13 cellular contexts compared by ENCODE assay signal in genomic region chr19:43781630-43782310, GRCh38. TPM values are rescaled to one million over a fixed set of nuclear protein-coding genes. Genes with fewer than 3 reads are reported as not detected.
DNase-seq lines count a peak whose midpoint lies in the region; TF ChIP-seq lines count a peak whose summit lies in the region.
"Had no signal": no experiment of that assay in that cellular context is flagged by ENCODE, and none has a peak within 500 bp of the region (broad histone marks: within the 10 kb centered on the region; RNA-seq: fewer than 3 reads in every experiment).

No MANE protein-coding gene starts in this region.

- H3K27me3 ChIP-seq in OCI-LY3 (ENCODE audit: low read depth, low read length) (no peaks in the 10 kb centered on the region), neural progenitor cell (peaks cover 6% of the 10 kb centered on the region), vagina (no peaks in the 10 kb centered on the region)

- peaks cover 6% of the 10 kb centered on the region for H3F3A ChIP-seq in neural progenitor cell (ENCODE audit: low read depth)

- H4K20me1 ChIP-seq in OCI-LY3 (ENCODE audit: insufficient read depth, low read length), result peaks cover 29% of the 10 kb centered on the region
- no peaks in the 10 kb centered on the region for H4K20me1 ChIP-seq in neural progenitor cell (ENCODE audit: low read depth)

- H3K36me3 ChIP-seq in OCI-LY3 (replicated peaks; ENCODE audit: low read depth, low read length) (peaks cover 20% of the 10 kb centered on the region), neural progenitor cell (no peaks in the 10 kb centered on the region), vagina (no peaks in the 10 kb centered on the region)

- DNase-seq in GM12864 (ENCODE audit: low read depth), result no peak
- DNase-seq in neural progenitor cell (ENCODE audit: low spot score), result no peak
- DNase-seq in middle frontal gyrus (ENCODE audit: extremely low spot score, low spot score), result no peak
- no peak for DNase-seq in NCI-H2081 treated with DMSO at 0.1 percent for 48 hours (lab: John Stamatoyannopoulos, UW)
- DNase-seq in vagina (ENCODE audit: extremely low spot score in 2 of 2), result no peak
- DNase-seq in amniotic stem cell (lab: John Stamatoyannopoulos, UW), result no peak
- DNase-seq: DND-41, kidney, NCI-H1092, NCI-H526 had no signal

- H3K4me1 ChIP-seq in OCI-LY3 (ENCODE audit: low read length), result peaks cover 66% of the 10 kb centered on the region
- H3K4me1 ChIP-seq in neural progenitor cell, result peaks cover 8% of the 10 kb centered on the region
- peaks cover 61% of the 10 kb centered on the region for H3K4me1 ChIP-seq in vagina

- peak overlapping the region; percentile 95 for H3K27ac Mint-ChIP-seq in activated naive CD4-positive, alpha-beta T cell treated with anti-CD3 and anti-CD28 coated beads, Interleukin-2, amount 50 U/mL, for 24 hours
- H3K27ac Mint-ChIP-seq in neural progenitor cell, result peak overlapping the region; percentile 47

- H2AFZ ChIP-seq in OCI-LY3 (ENCODE audit: low read depth, low read length) (no peak overlapping the region; the same call in 1 of the 2 replicates), neural progenitor cell (replicated peaks) (no peak overlapping the region)

- intact Hi-C loops in vagina (cut with DNase I), result loop anchor here (5.0 kb wide), 1 partner anchor 34 kb away; no protein-coding TSS in a partner anchor

- peak overlapping the region; percentile 84 for H3K4me3 ChIP-seq in GM12864 (ENCODE audit: low read depth, low read length)
- H3K4me3 ChIP-seq in OCI-LY3 (ENCODE audit: low read length), result peak overlapping the region; percentile 92
- H3K4me3 ChIP-seq in neural progenitor cell, result no peak overlapping the region
- no peak overlapping the region for H3K4me3 ChIP-seq in vagina

- H3K27ac ChIP-seq in OCI-LY3 (ENCODE audit: low read length), result peak overlapping the region; percentile 83
- no peak overlapping the region for H3K27ac ChIP-seq in neural progenitor cell
- no peak overlapping the region for H3K27ac ChIP-seq in vagina

- peak overlapping the region; percentile 81 for H3K4me3 Mint-ChIP-seq in activated naive CD4-positive, alpha-beta T cell treated with anti-CD3 and anti-CD28 coated beads, Interleukin-2, amount 50 U/mL, for 24 hours
- peak overlapping the region; percentile 12 for H3K4me3 Mint-ChIP-seq in neural progenitor cell

- H3K4me2 ChIP-seq in OCI-LY3 (ENCODE audit: low read length), result peak overlapping the region; percentile 99
- no peak overlapping the region for H3K4me2 ChIP-seq in neural progenitor cell

- no peak for TF ChIP-seq CTCF in GM12864 (IDR thresholded peaks at IDR 0.05; ENCODE audit: low read depth, low read length, missing control alignments)
- TF ChIP-seq CTCF in OCI-LY3 (IDR thresholded peaks at IDR 0.05; ENCODE audit: low read depth, low read length), result no peak
- TF ChIP-seq CTCF in neural progenitor cell (IDR thresholded peaks at IDR 0.05), result no peak
- no peak for TF ChIP-seq CTCF in vagina (IDR thresholded peaks at IDR 0.05)

- peaks cover 72% of the 10 kb centered on the region for H3K4me1 Mint-ChIP-seq in activated naive CD4-positive, alpha-beta T cell treated with anti-CD3 and anti-CD28 coated beads, Interleukin-2, amount 50 U/mL, for 24 hours
- peaks cover 32% of the 10 kb centered on the region for H3K4me1 Mint-ChIP-seq in neural progenitor cell

- H3K9me3 ChIP-seq in OCI-LY3 (ENCODE audit: insufficient read depth, low read length) (no peaks in the 10 kb centered on the region), neural progenitor cell (ENCODE audit: low read depth) (no peaks in the 10 kb centered on the region), vagina (no peaks in the 10 kb centered on the region)

- H3K27me3 Mint-ChIP-seq in activated naive CD4-positive, alpha-beta T cell treated with anti-CD3 and anti-CD28 coated beads, Interleukin-2, amount 50 U/mL, for 24 hours, result no peaks in the 10 kb centered on the region
- peaks cover 16% of the 10 kb centered on the region for H3K27me3 Mint-ChIP-seq in neural progenitor cell (ENCODE audit: insufficient read depth, low read depth)

- no peaks in the 10 kb centered on the region for H3K9me3 Mint-ChIP-seq in activated naive CD4-positive, alpha-beta T cell treated with anti-CD3 and anti-CD28 coated beads, Interleukin-2, amount 50 U/mL, for 24 hours
- no peaks in the 10 kb centered on the region for H3K9me3 Mint-ChIP-seq in neural progenitor cell

- no peaks in the 10 kb centered on the region for H3K36me3 Mint-ChIP-seq in activated naive CD4-positive, alpha-beta T cell treated with anti-CD3 and anti-CD28 coated beads, Interleukin-2, amount 50 U/mL, for 24 hours
- H3K36me3 Mint-ChIP-seq in neural progenitor cell, result no peaks in the 10 kb centered on the region

- TF ChIP-seq POLR2A in vagina (IDR thresholded peaks at IDR 0.05), result no peak

- peak overlapping the region; percentile 97 for H3K9ac ChIP-seq in OCI-LY3 (ENCODE audit: low read length)
- H3K9ac ChIP-seq in neural progenitor cell, result no peak overlapping the region

- H3K79me2 ChIP-seq in OCI-LY3 (ENCODE audit: low read length) (peaks cover 49% of the 10 kb centered on the region), neural progenitor cell (ENCODE audit: low read depth) (no peaks in the 10 kb centered on the region)

RNA-seq across cellular contexts. Expression of gene KCNN4, which starts 1.0 kb away (rescaled TPM):
- total RNA-seq in neural progenitor cell (ENCODE audit: low replicate concordance) (0.40 TPM in 1 of 2 replicates, not detected in the other), vagina (16.2 TPM)

RNA-seq across cellular contexts. Expression of gene LYPD5, which starts 20.5 kb away (rescaled TPM):
- total RNA-seq in neural progenitor cell (ENCODE audit: low replicate concordance), result 0.12 TPM in 1 of 2 replicates, not detected in the other
- total RNA-seq in vagina, result 3.7 TPM
- total RNA-seq: chondrocyte had no signal

RNA-seq across cellular contexts. Expression of gene SMG9, which starts 27.0 kb away (rescaled TPM):
- 33.1 and 33.4 TPM in 2 replicates for total RNA-seq in neural progenitor cell (ENCODE audit: low replicate concordance)
- total RNA-seq in vagina, result 56.5 TPM

RNA-seq across cellular contexts. Expression of gene ZNF283, which starts 45.4 kb away (rescaled TPM):
- total RNA-seq in neural progenitor cell (ENCODE audit: low replicate concordance) (13.4 and 19.8 TPM in 2 replicates), vagina (7.9 TPM)

Comparison
In these comparisons a context has a peak if more than half of its experiments do, and no peak if none do; other contexts are left out.
1. H3K4me3 ChIP-seq: peak in GM12864 (single experiment) and OCI-LY3 (single experiment); none in neural progenitor cell (single experiment) and vagina (0 of 2).
2. RNA of gene KCNN4, which starts 1.0 kb away (total RNA-seq): 16.2 TPM in vagina (single experiment); 0.40 TPM in neural progenitor cell; every median in the first group is over 10 times any median in the second.